8 cellular contexts compared by ENCODE assay signal in the genomic region with DNA sequence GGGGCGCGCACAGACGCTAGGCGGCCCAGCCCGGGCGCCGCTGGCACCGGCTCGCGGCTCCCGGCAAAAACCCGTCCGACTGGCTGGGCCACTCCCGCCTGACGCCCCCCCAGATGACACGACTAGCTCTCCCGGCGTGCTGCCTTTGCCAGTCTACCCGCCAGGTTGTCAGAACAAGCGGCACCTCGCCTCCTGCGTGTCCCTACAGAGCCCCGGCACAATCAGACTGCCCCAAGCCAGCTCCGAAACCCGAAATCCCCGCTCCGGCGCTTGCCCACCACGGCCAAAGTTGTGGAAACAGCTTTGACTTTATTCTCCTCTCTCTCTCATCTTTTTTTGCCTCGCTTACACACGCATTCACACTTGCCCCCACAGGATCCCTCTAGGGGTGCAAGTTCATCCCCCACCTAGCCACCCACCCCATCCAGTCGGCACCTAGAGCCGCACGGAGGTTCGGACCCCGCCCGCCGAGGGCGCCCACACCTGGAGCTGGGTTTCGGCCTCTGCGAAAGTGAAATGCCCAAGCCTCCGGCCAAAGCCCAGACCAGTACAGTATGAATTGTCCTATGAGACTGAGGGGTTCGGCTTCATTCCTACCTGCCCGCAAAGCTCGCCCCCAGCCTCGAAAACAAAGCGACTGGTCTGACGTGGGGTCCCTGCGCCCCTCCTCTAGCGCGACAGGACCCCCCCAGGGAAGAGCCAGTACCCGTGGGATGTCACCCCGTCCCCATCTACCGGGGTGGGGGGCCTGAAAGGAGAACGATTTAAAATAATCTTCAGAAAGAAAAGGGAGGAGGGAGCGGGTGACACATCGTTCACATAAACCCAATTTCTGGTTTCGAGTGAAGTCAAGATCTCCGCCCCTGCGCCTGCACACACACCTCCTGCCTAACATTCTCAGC. TPM values are rescaled to one million over a fixed set of nuclear protein-coding genes. Genes with fewer than 3 reads are reported as not detected.
DNase-seq lines count a peak whose midpoint lies in the region; ATAC-seq and TF ChIP-seq lines count a peak whose summit lies in the region.

No MANE protein-coding gene starts in this region.

- POLR2A ChIA-PET in Panc1 (lab: Charles Lee) = interaction anchor here (0.6 to 1.0 kb wide), 7 partner anchors 14 to 941 kb away, joined by 3 to 5 read pairs (median 4); no protein-coding TSS in a partner anchor

- no peaks in the 10 kb centered on the region for H3K9me3 ChIP-seq in Panc1 (ENCODE audit: control insufficient read depth, insufficient read depth, low read depth, low read length)
- no peaks in the 10 kb centered on the region for H3K9me3 ChIP-seq in psoas muscle

- DNase-seq in DMS 273 (lab: John Stamatoyannopoulos, UW; ENCODE audit: unreplicated experiment) = peak; percentile 68
- no peak for DNase-seq in DMS 273 treated with DMSO at 0.1 percent for 48 hours (lab: John Stamatoyannopoulos, UW)
- no peak for DNase-seq in Panc1 (ENCODE audit: low read depth, low spot score)
- DNase-seq in fibroblast of pulmonary artery (ENCODE audit: low read depth) = no peak
- DNase-seq in psoas muscle = no peak
- DNase-seq in SK-N-DZ (ENCODE audit: low spot score) = no peak
- no peak for DNase-seq in KBM-7

- 2 to 3% (median 3%) methylated on average over 53 to 60 of the region's 60 CpGs for WGBS in psoas muscle, 3 donors

- no peak; the same call in 1 of the 2 replicates for TF ChIP-seq CTCF in Panc1 (IDR thresholded peaks at IDR 0.05)
- TF ChIP-seq CTCF in fibroblast of pulmonary artery (IDR thresholded peaks at IDR 0.05; ENCODE audit: low read length, missing control alignments) = no peak
- no peak for TF ChIP-seq CTCF in psoas muscle (IDR thresholded peaks at IDR 0.05)

- CTCF ChIA-PET in Panc1 (lab: Charles Lee) = interaction anchor here (0.6 to 0.7 kb wide), 6 partner anchors 17 to 804 kb away, joined by 3 to 17 read pairs (median 5); no protein-coding TSS in a partner anchor

- H3K4me1 ChIP-seq in Panc1 (ENCODE audit: control insufficient read depth, insufficient read depth, low read length) (peaks cover 38% of the 10 kb centered on the region), psoas muscle (peaks cover 21% of the 10 kb centered on the region)

- in situ Hi-C loops in Panc1 (cut with HindIII; ENCODE audit: low pct_unique_long_range_greater_than_20kb, low sequenced_read_pairs) (no loop called here), KBM-7 (cut with MboI; ENCODE audit: low pct_unique_long_range_greater_than_20kb, low sequenced_read_pairs) (no loop called here)

- no peaks in the 10 kb centered on the region for H3K27me3 ChIP-seq in Panc1 (ENCODE audit: control insufficient read depth, insufficient read depth, low read length)
- peaks cover 0 to 97% (median 62%) of the 10 kb centered on the region in 3 donors for H3K27me3 ChIP-seq in psoas muscle (ENCODE audit: insufficient read depth in 3 of 3, low read length in 2 of 3)

- H3K4me3 ChIP-seq in Panc1 (ENCODE audit: low read depth in 2 of 2, low read length in 2 of 2) = peak overlapping the region; percentile 96 to 100
- H3K4me3 ChIP-seq in fibroblast of pulmonary artery (replicated peaks; ENCODE audit: low read depth, low read length) = peak overlapping the region; percentile 72
- H3K4me3 ChIP-seq in psoas muscle = peak overlapping the region; percentile 76

- no TSS peak for BruUV-seq in Panc1 (replicated peaks; lab: Mats Ljungman, UMichigan)

- H3K27ac ChIP-seq in Panc1 (ENCODE audit: low read length) (peak overlapping the region; percentile 99), psoas muscle (no peak overlapping the region)

- ATAC-seq in HG02642 (IDR thresholded peaks at IDR 0.05; ENCODE audit: poor library complexity, unreplicated experiment) (peak; percentile 20), Panc1 (peak; percentile 7), psoas muscle (peak in 2 of 4 donors; percentile 17 to 24)

- H3K36me3 ChIP-seq in Panc1 (ENCODE audit: control insufficient read depth, insufficient read depth, low read length) (peaks cover 14% of the 10 kb centered on the region; the same call in 1 of the 2 replicates), psoas muscle (ENCODE audit: insufficient read depth in 1 of 2, low read depth in 1 of 2) (no peaks in the 10 kb centered on the region)

- intact Hi-C loops in Panc1 (cut with micrococcal nuclease; ENCODE audit: unreplicated experiment) (loop anchor here (5.0 kb wide), 1 partner anchor 1161 kb away; no protein-coding TSS in a partner anchor), psoas muscle (cut with DNase I) (no loop called here)

RNA-seq across cellular contexts. Expression of gene TFAP2A, which starts 1.7 kb away (rescaled TPM):
- 83.9 TPM for total RNA-seq in Panc1 (2021; ENCODE audit: unreplicated experiment)
- polyA plus RNA-seq in Panc1 (2012; ENCODE audit: insufficient read length) = 95.0 TPM
- total RNA-seq in psoas muscle = under 1 TPM in 1 of 4 donors, not detected in 3; 0.15 TPM
- under 1 TPM in 1 of 3 donors, not detected in 2; under 0.01 TPM for polyA plus RNA-seq in psoas muscle
- not detected in 2 replicates for polyA plus RNA-seq in SK-N-DZ (2014; cell fraction: cytosol; rRNA removed)
- polyA plus RNA-seq in SK-N-DZ (2014; cell fraction: nucleus; rRNA removed) = not detected in 2 replicates

Comparison
In these comparisons a context has a peak if more than half of its experiments do, and no peak if none do; other contexts are left out.
1. RNA of gene TFAP2A, which starts 1.7 kb away (total RNA-seq): 83.9 TPM in Panc1 (single experiment); 0.15 TPM in psoas muscle; every median in the first group is over 10 times any median in the second.
2. Peak in every context shown above with its lines, with median percentiles within 50 percentile points of each other: H3K4me3 ChIP-seq.